In genomic region chr2:10011606-10012325, GRCh38 we compare ENCODE assay signal across 7 cellular contexts. TPM values are rescaled to one million over a fixed set of nuclear protein-coding genes. Genes with fewer than 3 reads are reported as not detected.
DNase-seq lines count a peak whose midpoint lies in the region; ATAC-seq, FAIRE-seq and TF ChIP-seq lines count a peak whose summit lies in the region.
"Not testable (repeated sequence)": the region's sequence is repeated elsewhere in the genome, so short reads cannot be mapped to it uniquely, and the experiment has no call there.

No MANE protein-coding gene starts in this region.

- H2BK12ac ChIP-seq in H1 (ENCODE audit: low read depth, low read length), result not testable (repeated sequence)

- H3K79me2 ChIP-seq in HCT116 (ENCODE audit: insufficient read depth, low read length); H1 (ENCODE audit: control insufficient read depth in 1 of 2, insufficient read depth in 2 of 2, low read length in 2 of 2): not testable (repeated sequence)

- peak overlapping the region; percentile 23; the same call in 1 of the 2 replicates for H3K4me2 ChIP-seq in HCT116 (ENCODE audit: low read length)
- H3K4me2 ChIP-seq in H1 (ENCODE audit: insufficient read depth in 1 of 2, low read depth in 2 of 2, low read length in 2 of 2), result not testable (repeated sequence)

- H2BK5ac ChIP-seq in H1 (ENCODE audit: low read depth, low read length), result not testable (repeated sequence)

- not testable (repeated sequence) for FAIRE-seq in H1 (lab: Jason Lieb, UNC); pancreas (lab: Jason Lieb, UNC)

- WGBS in H1 (ENCODE audit: extremely low coverage in 1 of 2, insufficient coverage in 1 of 2, insufficient read length in 1 of 2, insufficient replicate concordance in 2 of 2, low coverage in 1 of 2, low lambda C conversion rate in 2 of 2, missing lambda C conversion rate in 1 of 2), 2 experiments, result 95% methylated on average over 60 of the region's 61 CpGs; no CpG with 5 or more reads in 1 of the 2 experiments
- 93% methylated on average over 45 of the region's 61 CpGs for WGBS in right lobe of liver (ENCODE audit: insufficient coverage, low coverage, low lambda C conversion rate, missing lambda C conversion rate)
- WGBS in pancreas, 2 donors, result 94 to 97% methylated on average over 54 to 61 of the region's 61 CpGs
- WGBS in spleen, 5 donors, result 92 to 97% (median 95%) methylated on average over 60 to 61 of the region's 61 CpGs

- not testable (repeated sequence) for H3K27me3 ChIP-seq in HCT116 (ENCODE audit: insufficient read depth, low read length); H1 (replicated peaks in 1 of 4; ENCODE audit: control insufficient read depth in 3 of 4, extremely low read depth in 1 of 4, insufficient read depth in 3 of 4, low read length in 3 of 4); right lobe of liver; pancreas; spleen (replicated peaks in 1 of 7)

- not testable (repeated sequence) for BruUV-seq in HCT116 (replicated peaks; lab: Mats Ljungman, UMichigan)

- peak overlapping the region; percentile 59; the same call in 1 of the 2 replicates for H3K27ac ChIP-seq in HCT116 (ENCODE audit: low read depth, low read length)
- H3K27ac ChIP-seq in H1 (ENCODE audit: low read depth, low read length); right lobe of liver; pancreas; spleen: not testable (repeated sequence)

- not testable (repeated sequence) for H4K5ac ChIP-seq in H1 (ENCODE audit: insufficient read length, low read depth, low read length)

- H2BK120ac ChIP-seq in H1 (replicated peaks; ENCODE audit: low read depth, low read length), result not testable (repeated sequence)

- not testable (repeated sequence) for TF ChIP-seq EP300 in H1 (IDR thresholded peaks at IDR 0.05; ENCODE audit: borderline replicate concordance in 1 of 2, low read depth in 2 of 2, low read length in 2 of 2)

- not testable (repeated sequence) for H2AK5ac ChIP-seq in H1 (ENCODE audit: low read depth, low read length)

- not testable (repeated sequence) for H3K79me1 ChIP-seq in H1 (ENCODE audit: low read depth, low read length)

- H2AFZ ChIP-seq in HCT116 (ENCODE audit: low read depth, low read length, poor library complexity, severe bottlenecking); H1 (ENCODE audit: low read length): not testable (repeated sequence)

- H3K18ac ChIP-seq in H1 (ENCODE audit: extremely low read depth, low read length), result not testable (repeated sequence)

- H4K8ac ChIP-seq in H1 (ENCODE audit: extremely low read depth, insufficient read depth, low read length), result peak overlapping the region; percentile 5; the same call in 1 of the 2 replicates

- RAD21 ChIA-PET in HCT116 (lab: Charles Lee; ENCODE audit: low non-redundant PET in 1 of 2, low total read pairs in 2 of 2, uncharacterized antibody in 2 of 2, unreplicated experiment in 2 of 2), result not testable (repeated sequence)

- not testable (repeated sequence) for H3K56ac ChIP-seq in H1 (replicated peaks; ENCODE audit: insufficient read length, low read depth, low read length)

- not testable (repeated sequence) for H3K23ac ChIP-seq in H1 (ENCODE audit: insufficient read length)

- CTCF ChIA-PET in HCT116 (lab: Charles Lee); H1 (lab: Charles Lee; ENCODE audit: partially characterized antibody): not testable (repeated sequence)

- H4K91ac ChIP-seq in H1 (replicated peaks; ENCODE audit: insufficient read length, low read length), result not testable (repeated sequence)

- H3K9ac ChIP-seq in HCT116 (ENCODE audit: low read length); H1 (replicated peaks in 1 of 4; ENCODE audit: extremely low read depth in 1 of 4, low read depth in 3 of 4, low read length in 3 of 4): not testable (repeated sequence)

- not testable (repeated sequence) for H3K23me2 ChIP-seq in H1 (ENCODE audit: low read depth, low read length)

- not testable (repeated sequence) for H3K9me3 ChIP-seq in HCT116 (ENCODE audit: control insufficient read depth in 1 of 2, insufficient read depth in 1 of 2, low read depth in 1 of 2, low read length in 2 of 2); H1 (ENCODE audit: insufficient read depth in 2 of 2, low read depth in 1 of 2, low read length in 1 of 2); right lobe of liver; pancreas; spleen

- H4K20me1 ChIP-seq in HCT116 (ENCODE audit: insufficient read depth); H1 (replicated peaks in 1 of 2; ENCODE audit: control insufficient read depth in 1 of 2, insufficient read depth in 2 of 2, low read length in 2 of 2): not testable (repeated sequence)

- H3K9me2 ChIP-seq in HCT116 (ENCODE audit: insufficient read depth), result not testable (repeated sequence)

- not testable (repeated sequence) for H3K36me3 ChIP-seq in HCT116 (ENCODE audit: control insufficient read depth in 1 of 2, insufficient read depth in 2 of 2, low read length in 2 of 2); H1 (ENCODE audit: control insufficient read depth in 2 of 4, insufficient read depth in 4 of 4, low read length in 3 of 4); right lobe of liver; pancreas; spleen

- POLR2A ChIA-PET in HCT116 (lab: Charles Lee); H1 (lab: Charles Lee; ENCODE audit: partially characterized antibody): not testable (repeated sequence)

- not testable (repeated sequence) for TF ChIP-seq POLR2A in HCT116 (IDR thresholded peaks at IDR 0.05; ENCODE audit: borderline replicate concordance, extremely low read depth, insufficient read depth, insufficient read length); H1 (IDR thresholded peaks at IDR 0.05; ENCODE audit: control extremely low read depth in 1 of 2, low read depth in 2 of 2, low read length in 2 of 2); right lobe of liver (IDR thresholded peaks at IDR 0.05); spleen (IDR thresholded peaks at IDR 0.05)

- not testable (repeated sequence) for H2BK20ac ChIP-seq in H1 (ENCODE audit: low read length)

- ATAC-seq in HCT116, result peak; percentile 48
- not testable (repeated sequence) for ATAC-seq in right lobe of liver, pancreas

- not testable (repeated sequence) for TF ChIP-seq RAD21 in HCT116 (IDR thresholded peaks at IDR 0.05; ENCODE audit: low read depth); H1 (IDR thresholded peaks at IDR 0.05 in 1 of 2, conservative IDR thresholded peaks at IDR 0.05 in 1 of 2; ENCODE audit: low read depth in 2 of 2, low read length in 2 of 2)

- peak; percentile 77 for DNase-seq in HCT116 (ENCODE audit: low read depth, low spot score)
- peak; percentile 99 for DNase-seq in NCI-H146 treated with DMSO at 0.1 percent for 48 hours (lab: John Stamatoyannopoulos, UW; ENCODE audit: unreplicated experiment)
- peak; percentile 96 for DNase-seq in SW480 (ENCODE audit: low spot score)
- DNase-seq in H1 (ENCODE audit: low read depth in 1 of 2, low spot score in 2 of 2), result not testable (repeated sequence)
- peak in 2 of 3 donors; percentile 57 to 60 for DNase-seq in right lobe of liver
- peak in 4 of 6 donors; percentile 30 to 61 (median 52) for DNase-seq in pancreas
- peak; percentile 70 for DNase-seq in spleen

- not testable (repeated sequence) for H3K14ac ChIP-seq in H1 (ENCODE audit: insufficient read length)

- TF ChIP-seq CTCF in HCT116 (IDR thresholded peaks at IDR 0.05 in 2 of 3, conservative IDR thresholded peaks at IDR 0.05 in 1 of 3; ENCODE audit: borderline replicate concordance in 1 of 3, insufficient read depth in 1 of 3, low read depth in 2 of 3, low read length in 2 of 3); H1 (IDR thresholded peaks at IDR 0.05; ENCODE audit: control extremely low read depth in 1 of 3, insufficient read depth in 1 of 3, low read depth in 1 of 3, low read length in 3 of 3); right lobe of liver (IDR thresholded peaks at IDR 0.05); pancreas (IDR thresholded peaks at IDR 0.05); spleen (IDR thresholded peaks at IDR 0.05 in 8 of 11, conservative IDR thresholded peaks at IDR 0.05 in 3 of 11): not testable (repeated sequence)

- not testable (repeated sequence) for H3K4ac ChIP-seq in H1 (replicated peaks; ENCODE audit: insufficient read length, low read depth, low read length)

- not testable (repeated sequence) for H3K4me3 ChIP-seq in HCT116 (replicated peaks in 1 of 2; ENCODE audit: low read depth in 1 of 2, low read length in 2 of 2); H1 (ENCODE audit: extremely low read depth in 1 of 4, insufficient read depth in 2 of 4, low read depth in 3 of 4, low read length in 4 of 4); right lobe of liver; pancreas; spleen

- intact Hi-C loops in HCT116 (cut with micrococcal nuclease); right lobe of liver (cut with DNase I); pancreas (cut with DNase I); spleen (cut with DNase I; ENCODE audit: low total_unique reads): not testable (repeated sequence)

- H3K4me1 ChIP-seq in HCT116 (ENCODE audit: control insufficient read depth in 1 of 2, insufficient read depth in 2 of 2, low read length in 2 of 2) (peaks cover 7 to 38% of the 10 kb centered on the region in 2 experiments), right lobe of liver (peaks cover 0 to 29% (median 13%) of the 10 kb centered on the region in 4 donors), pancreas (peaks cover 26 to 32% (median 31%) of the 10 kb centered on the region in 3 donors), spleen (peaks cover 0 to 16% (median 11%) of the 10 kb centered on the region in 6 donors)
- not testable (repeated sequence) for H3K4me1 ChIP-seq in H1 (replicated peaks in 1 of 4; ENCODE audit: control insufficient read depth in 3 of 4, insufficient read depth in 4 of 4, low read length in 3 of 4)

- not testable (repeated sequence) for H2BK15ac ChIP-seq in H1 (ENCODE audit: low read length)

RNA-seq across cellular contexts. Expression of gene KLF11, which starts 31.6 kb away (rescaled TPM):
- 9.0 TPM for total RNA-seq in HCT116 (2021; ENCODE audit: unreplicated experiment)
- 7.2 and 10.5 TPM in 2 replicates for polyA plus RNA-seq in HCT116 (2012)
- total RNA-seq in H1 (2021; fragmentation: NEBNext Ultra II Directional; extraction: Animal tissue kit (Norgen Biotek cat#: 25700)), result 4.6 and 6.4 TPM in 2 replicates
- 8.6 and 10.1 TPM in 2 replicates for polyA plus RNA-seq in H1 (2011; rRNA removed)
- 8.1 TPM for polyA plus RNA-seq in H1 (2011; cell fraction: cytosol; rRNA removed)
- polyA plus RNA-seq in H1 (2011; cell fraction: nucleus; rRNA removed), result 7.3 TPM
- 4.5 to 8.2 TPM (median 5.7 TPM) in 4 replicates for polyA plus RNA-seq in H1 (2012, experiment 1 of 2)
- 1.9 TPM for polyA plus RNA-seq in H1 (2012, experiment 2 of 2)
- 3.8 TPM for polyA plus RNA-seq in H1 (2013, experiment 1 of 2)
- 4.2 TPM for polyA plus RNA-seq in H1 (2013, experiment 2 of 2)
- polyA minus RNA-seq in H1 (2011; rRNA and poly(A)+ RNA removed), result 23.2 and 30.8 TPM in 2 replicates
- polyA minus RNA-seq in H1 (2011; cell fraction: cytosol; rRNA and poly(A)+ RNA removed), result 7.7 TPM
- 7.2 TPM for polyA minus RNA-seq in H1 (2011; cell fraction: nucleus; rRNA and poly(A)+ RNA removed)
- 10 to 100 TPM; 10.9 to 40.1 (median 27.8) TPM for total RNA-seq in right lobe of liver
- 10 to 100 TPM; 17.3 to 41.2 (median 27.0) TPM for total RNA-seq in pancreas
- 10 to 100 TPM in 1 of 2 donors, 1 to 10 TPM in 1; 6.4 to 16.4 TPM for polyA plus RNA-seq in pancreas
- total RNA-seq in spleen, result 10 to 100 TPM; 18.3 to 46.1 (median 33.5) TPM
- 10 to 100 TPM in 1 of 3 donors, 1 to 10 TPM in 2; 5.4 to 13.3 (median 8.0) TPM for polyA plus RNA-seq in spleen
